ENCODE assay signal across 17 cellular contexts in the genomic region with DNA sequence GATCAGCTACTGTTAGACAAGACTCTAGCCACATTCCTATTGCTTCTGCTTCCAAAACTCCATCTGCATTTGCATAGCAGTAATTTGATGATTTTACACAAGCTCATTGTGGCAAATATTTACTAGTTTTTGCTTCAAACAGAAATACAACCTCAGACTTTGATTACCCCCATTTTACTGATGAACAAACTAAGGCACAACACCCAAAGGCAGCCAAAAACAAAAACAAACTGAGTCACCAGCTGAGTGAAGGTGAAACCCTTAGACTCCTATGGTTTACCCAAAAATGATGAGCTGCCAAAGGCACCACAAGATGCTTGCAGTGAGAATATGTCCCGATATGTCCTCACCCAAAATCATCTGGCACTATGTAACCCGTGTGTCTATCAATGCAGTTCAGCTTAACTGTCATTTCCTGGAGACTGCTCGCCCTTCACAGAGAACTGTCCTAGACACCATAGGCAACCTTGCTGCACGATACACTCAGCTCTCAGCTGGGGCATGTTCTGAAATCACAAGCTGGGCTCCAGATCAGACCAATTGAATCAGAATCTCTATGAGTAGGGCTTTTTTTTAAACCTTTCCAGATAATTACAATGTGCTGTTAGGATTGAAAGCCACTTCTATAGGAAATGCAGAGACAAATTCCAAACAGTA. TPM values are rescaled to one million over a fixed set of nuclear protein-coding genes. Genes with fewer than 3 reads are reported as not detected.
DNase-seq lines count a peak whose midpoint lies in the region; ATAC-seq, FAIRE-seq and TF ChIP-seq lines count a peak whose summit lies in the region.
"Had no signal": no experiment of that assay in that cellular context is flagged by ENCODE, and none has a peak within 500 bp of the region (broad histone marks: within the 10 kb centered on the region; RNA-seq: fewer than 3 reads in every experiment).

No MANE protein-coding gene starts in this region.

- H3K9me3 ChIP-seq in Loucy (ENCODE audit: insufficient read depth, low read depth, low read length) = no peaks in the 10 kb centered on the region

- H3K27me3 ChIP-seq in Loucy (ENCODE audit: insufficient read depth, low read length, poor library complexity, severe bottlenecking) (peaks cover 21% of the 10 kb centered on the region), bronchial epithelial cell (ENCODE audit: control insufficient read depth, insufficient read depth, low read length) (no peaks in the 10 kb centered on the region)

- peak overlapping the region; percentile 10 for H3K9ac ChIP-seq in Loucy (ENCODE audit: low read depth, low read length, poor library complexity, severe bottlenecking)

- no peaks in the 10 kb centered on the region for H3K9me2 ChIP-seq in Loucy (replicated peaks; ENCODE audit: low read depth, low read length)

- no peak for TF ChIP-seq CTCF in Loucy (conservative IDR thresholded peaks at IDR 0.05; ENCODE audit: low read length)
- no peak for TF ChIP-seq CTCF in bronchial epithelial cell (IDR thresholded peaks at IDR 0.05; ENCODE audit: insufficient read depth, low read length, severe bottlenecking)
- TF ChIP-seq CTCF in nephron progenitor cell (IDR thresholded peaks at IDR 0.05) = no peak

- H3K27ac Mint-ChIP-seq in nephron progenitor cell = peak overlapping the region; percentile 17
- H3K27ac Mint-ChIP-seq: CD4-positive, CD25-positive, alpha-beta regulatory T cell had no signal

- no peaks in the 10 kb centered on the region for H3K36me3 ChIP-seq in Loucy (ENCODE audit: insufficient read depth, low read length)
- no peaks in the 10 kb centered on the region for H3K36me3 ChIP-seq in bronchial epithelial cell (ENCODE audit: control insufficient read depth, insufficient read depth, low read length)

- H3K79me2 ChIP-seq in Loucy (ENCODE audit: insufficient read depth, low read length) = no peaks in the 10 kb centered on the region

- H3K4me1 Mint-ChIP-seq in nephron progenitor cell = peaks cover 43% of the 10 kb centered on the region

- H3K36me3 Mint-ChIP-seq in nephron progenitor cell (ENCODE audit: low read depth) = no peaks in the 10 kb centered on the region
- H3K36me3 Mint-ChIP-seq: CD4-positive, CD25-positive, alpha-beta regulatory T cell had no signal

- H3K4me3 ChIP-seq in Loucy (ENCODE audit: low read length, poor library complexity, severe bottlenecking) (no peak overlapping the region), bronchial epithelial cell (ENCODE audit: low read depth, low read length) (no peak overlapping the region)

- H3K4me1 ChIP-seq in Loucy (ENCODE audit: insufficient read depth, low read length, poor library complexity, severe bottlenecking) = peaks cover 54% of the 10 kb centered on the region

- peak; percentile 15 for DNase-seq in ACHN
- DNase-seq in bronchial epithelial cell (ENCODE audit: low read depth) = no peak
- no peak for DNase-seq in nephron progenitor cell
- DNase-seq in inferior parietal cortex (ENCODE audit: extremely low spot score) = no peak
- DNase-seq: CD4-positive, CD25-positive, alpha-beta regulatory T cell; H7; MV-4-11; NCI-H1105 treated with DMSO at 0.1 percent for 48 hours; NCI-H2029 treated with DMSO at 0.1 percent for 48 hours; NCI-H345; NCI-H524; NCI-H774; NK-92 treated with Interleukin-12 subunit alpha and Interleukin-12 subunit beta, amount 100 ng/mL, for 24 hours; SIG-M5 had no signal

- ATAC-seq in HG03432 (IDR thresholded peaks at IDR 0.05; ENCODE audit: unreplicated experiment) = no peak
- no peak for ATAC-seq in HG03469 (IDR thresholded peaks at IDR 0.05; ENCODE audit: unreplicated experiment)

- H3K4me2 ChIP-seq in Loucy (ENCODE audit: low read depth, low read length, poor library complexity, severe bottlenecking) = peak overlapping the region; percentile 22

- in situ Hi-C loops in ACHN (cut with HindIII; ENCODE audit: low pct_ligation_motif_present, low pct_unique_long_range_greater_than_20kb, low sequenced_read_pairs) = no loop called here

- no peak overlapping the region for H3K4me3 Mint-ChIP-seq in nephron progenitor cell
- H3K4me3 Mint-ChIP-seq: CD4-positive, CD25-positive, alpha-beta regulatory T cell had no signal

- no peaks in the 10 kb centered on the region for H3K9me3 Mint-ChIP-seq in nephron progenitor cell
- H3K9me3 Mint-ChIP-seq: CD4-positive, CD25-positive, alpha-beta regulatory T cell had no signal

- peak; percentile 50 for FAIRE-seq in bronchial epithelial cell (lab: Jason Lieb, UNC)

- H3F3A ChIP-seq in Loucy (ENCODE audit: low read depth) = no peaks in the 10 kb centered on the region

- 0 out of 2 replicates have a peak overlapping the region, but pooled peaks have one; percentile 8 for H2AFZ ChIP-seq in Loucy (ENCODE audit: low read length)

- no peaks in the 10 kb centered on the region for H4K20me1 ChIP-seq in Loucy (ENCODE audit: insufficient read depth, low read length, poor library complexity, severe bottlenecking)

- peaks cover 21% of the 10 kb centered on the region for H3K27me3 Mint-ChIP-seq in nephron progenitor cell (ENCODE audit: low read depth, poor library complexity)

RNA-seq across cellular contexts. Expression of a gene that starts 4.1 kb away (rescaled TPM):
- 4.6 and 5.8 TPM in 2 replicates for total RNA-seq in bronchial epithelial cell
- total RNA-seq: CD4-positive, CD25-positive, alpha-beta regulatory T cell had no signal
